In the genomic region with DNA sequence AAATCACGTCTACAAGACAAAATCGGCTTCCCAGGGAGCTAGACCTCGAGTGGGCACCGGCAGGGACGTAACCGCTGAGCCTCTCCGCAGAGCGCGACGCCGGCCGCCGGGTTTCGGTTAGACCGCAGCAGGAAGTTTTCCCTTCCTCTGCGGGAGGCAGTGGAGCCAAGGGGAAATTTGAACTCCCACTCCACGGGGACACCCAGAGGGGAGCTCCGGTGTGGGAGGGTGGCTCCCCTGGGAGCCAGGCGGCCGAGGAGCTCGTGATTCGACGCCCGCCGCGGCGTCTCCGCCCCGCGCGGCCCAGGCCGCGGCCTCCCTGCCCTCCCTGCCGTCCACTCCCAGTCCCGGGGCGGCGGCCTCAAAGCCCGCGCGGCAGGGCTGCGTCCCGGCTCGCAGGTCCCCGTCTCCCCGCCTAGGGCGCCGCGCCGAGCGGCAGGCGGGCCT, we compare ENCODE assay signal across 1 cellular context.
TF ChIP-seq lines count a peak whose summit lies in the region.

No MANE protein-coding gene starts in this region.

TF ChIP-seq in WTC11, 78 proteins besides CTCF, POLR2A, EP300 and RAD21 (continued from another document):
- no peak for TF ChIP-seq ATF1 (CRISPR knock-in tag; IDR thresholded peaks at IDR 0.05)
- TF ChIP-seq, protein P1, sequence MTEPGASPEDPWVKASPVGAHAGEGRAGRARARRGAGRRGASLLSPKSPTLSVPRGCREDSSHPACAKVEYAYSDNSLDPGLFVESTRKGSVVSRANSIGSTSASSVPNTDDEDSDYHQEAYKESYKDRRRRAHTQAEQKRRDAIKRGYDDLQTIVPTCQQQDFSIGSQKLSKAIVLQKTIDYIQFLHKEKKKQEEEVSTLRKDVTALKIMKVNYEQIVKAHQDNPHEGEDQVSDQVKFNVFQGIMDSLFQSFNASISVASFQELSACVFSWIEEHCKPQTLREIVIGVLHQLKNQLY (CRISPR knock-in tag; IDR thresholded peaks at IDR 0.05): no peak
- TF ChIP-seq TCF7 (CRISPR knock-in tag; IDR thresholded peaks at IDR 0.05; ENCODE audit: low read depth): no peak
- TF ChIP-seq, protein P2, sequence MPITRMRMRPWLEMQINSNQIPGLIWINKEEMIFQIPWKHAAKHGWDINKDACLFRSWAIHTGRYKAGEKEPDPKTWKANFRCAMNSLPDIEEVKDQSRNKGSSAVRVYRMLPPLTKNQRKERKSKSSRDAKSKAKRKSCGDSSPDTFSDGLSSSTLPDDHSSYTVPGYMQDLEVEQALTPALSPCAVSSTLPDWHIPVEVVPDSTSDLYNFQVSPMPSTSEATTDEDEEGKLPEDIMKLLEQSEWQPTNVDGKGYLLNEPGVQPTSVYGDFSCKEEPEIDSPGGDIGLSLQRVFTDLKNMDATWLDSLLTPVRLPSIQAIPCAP (CRISPR knock-in tag; IDR thresholded peaks at IDR 0.05): no peak
- TF ChIP-seq ZNF671 (CRISPR knock-in tag; IDR thresholded peaks at IDR 0.05): no peak
- no peak for TF ChIP-seq ZNF416 (CRISPR knock-in tag; IDR thresholded peaks at IDR 0.05)
- TF ChIP-seq, protein P3, sequence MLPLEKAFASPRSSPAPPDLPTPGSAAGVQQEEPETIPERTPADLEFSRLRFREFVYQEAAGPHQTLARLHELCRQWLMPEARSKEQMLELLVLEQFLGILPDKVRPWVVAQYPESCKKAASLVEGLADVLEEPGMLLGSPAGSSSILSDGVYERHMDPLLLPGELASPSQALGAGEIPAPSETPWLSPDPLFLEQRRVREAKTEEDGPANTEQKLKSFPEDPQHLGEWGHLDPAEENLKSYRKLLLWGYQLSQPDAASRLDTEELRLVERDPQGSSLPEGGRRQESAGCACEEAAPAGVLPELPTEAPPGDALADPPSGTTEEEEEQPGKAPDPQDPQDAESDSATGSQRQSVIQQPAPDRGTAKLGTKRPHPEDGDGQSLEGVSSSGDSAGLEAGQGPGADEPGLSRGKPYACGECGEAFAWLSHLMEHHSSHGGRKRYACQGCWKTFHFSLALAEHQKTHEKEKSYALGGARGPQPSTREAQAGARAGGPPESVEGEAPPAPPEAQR (CRISPR knock-in tag; IDR thresholded peaks at IDR 0.05): no peak
